In the genomic region with DNA sequence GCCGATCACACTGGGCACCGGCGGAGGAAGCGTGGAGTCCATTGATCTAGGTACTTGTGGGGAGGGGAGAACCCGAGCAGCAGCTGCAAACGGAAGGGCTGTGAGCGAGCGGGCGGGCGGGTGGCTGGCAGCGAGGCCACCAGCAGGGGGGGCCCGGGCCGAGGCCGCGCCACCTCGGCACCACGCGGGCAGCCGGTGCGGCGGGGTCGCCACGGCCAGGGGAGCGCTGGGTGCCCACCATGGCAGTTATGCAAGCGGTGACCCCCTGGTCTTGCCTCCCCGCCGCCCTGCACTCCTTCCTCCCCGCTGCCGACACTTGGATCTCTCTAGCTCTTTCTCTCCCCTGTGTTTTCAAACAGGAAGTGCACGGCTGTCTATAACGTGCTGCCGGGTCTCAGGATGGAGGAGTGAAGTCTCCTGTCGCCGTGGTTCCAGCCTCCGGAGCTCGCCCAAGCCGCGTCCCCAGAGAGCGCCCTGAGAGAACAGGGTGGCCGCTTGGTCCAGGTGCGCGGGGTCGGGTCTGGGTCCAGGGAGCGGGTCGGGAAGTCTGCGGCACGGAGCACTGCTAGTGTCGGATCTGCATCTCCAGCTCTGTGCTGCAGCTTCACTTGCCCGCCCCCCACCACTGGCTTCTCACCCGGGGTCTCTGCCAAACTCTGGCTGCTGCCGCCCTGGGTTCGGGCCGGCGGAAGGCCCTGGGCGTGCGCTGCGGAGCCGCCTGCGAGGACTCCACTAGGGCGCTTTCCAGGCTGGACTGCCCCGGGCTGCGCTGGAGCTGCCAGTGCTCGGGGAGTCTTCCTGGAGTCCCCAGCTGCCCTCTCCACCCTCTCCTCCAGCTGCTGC, we compare ENCODE assay signal across 8 cellular contexts. TPM values are rescaled to one million over a fixed set of nuclear protein-coding genes. Genes with fewer than 3 reads are reported as not detected.
DNase-seq lines count a peak whose midpoint lies in the region; ATAC-seq and TF ChIP-seq lines count a peak whose summit lies in the region.

No MANE protein-coding gene starts in this region.

- H2AFZ ChIP-seq in GM23338, result peak overlapping the region; percentile 86

- peaks cover 71% of the 10 kb centered on the region for H3K79me2 ChIP-seq in GM23338 (replicated peaks; ENCODE audit: insufficient read depth)

- peaks cover 52% of the 10 kb centered on the region for H3K4me1 Mint-ChIP-seq in GM23338

- peaks cover 13% of the 10 kb centered on the region for H3K27me3 Mint-ChIP-seq in GM23338 (ENCODE audit: insufficient read depth, low read depth, poor library complexity)

- DNase-seq in GM06990 (ENCODE audit: extremely low read depth, insufficient read length), result peak; percentile 87
- peak; percentile 86 for DNase-seq in GM23338 (ENCODE audit: low spot score)
- peak; percentile 73 for DNase-seq in LoVo (ENCODE audit: low spot score)
- DNase-seq in T-helper 1 cell, result peak; percentile 59 to 85 (median 69)
- DNase-seq in amniotic stem cell (lab: John Stamatoyannopoulos, UW), result peak; percentile 49
- peak; percentile 82 for DNase-seq in hepatic stellate cell (ENCODE audit: low spot score)
- DNase-seq in sciatic nerve (ENCODE audit: low spot score), result peak; percentile 82
- DNase-seq in cortex of kidney (lab: John Stamatoyannopoulos, UW), result no peak

- peak overlapping the region; percentile 84 for H3K4me3 Mint-ChIP-seq in GM23338

- TF ChIP-seq CTCF in GM06990 (IDR thresholded peaks at IDR 0.05; ENCODE audit: insufficient read depth, low read length, poor library complexity, severe bottlenecking) (peak; percentile 47), GM23338 (conservative IDR thresholded peaks at IDR 0.05; ENCODE audit: low read depth in 2 of 2) (peak; percentile 46 to 58)

- peak overlapping the region; percentile 88 for H3K27ac Mint-ChIP-seq in GM23338

- no peaks in the 10 kb centered on the region; the same call in 1 of the 2 replicates for H3F3A ChIP-seq in GM23338 (replicated peaks; ENCODE audit: low read depth)

- peak overlapping the region; percentile 71; the same call in 1 of the 2 replicates for H3K27ac ChIP-seq in GM23338 (ENCODE audit: low read depth)

- peak overlapping the region; percentile 82 for H3K4me2 ChIP-seq in GM23338

- H3K36me3 Mint-ChIP-seq in GM23338 (ENCODE audit: low read depth), result peaks cover 43% of the 10 kb centered on the region

- H3K4me3 ChIP-seq in GM06990 (replicated peaks; ENCODE audit: low read depth, low read length) (peak overlapping the region; percentile 94), GM23338 (peak overlapping the region; percentile 77)

- no peaks in the 10 kb centered on the region for H3K9me2 ChIP-seq in GM23338 (ENCODE audit: insufficient read depth)

- peaks cover 44% of the 10 kb centered on the region for H3K4me1 ChIP-seq in GM23338 (ENCODE audit: insufficient read depth)

- no peaks in the 10 kb centered on the region for H3K9me3 Mint-ChIP-seq in GM23338

- H3K36me3 ChIP-seq in GM06990 (ENCODE audit: control insufficient read depth, insufficient read depth, low read length) (no peaks in the 10 kb centered on the region), GM23338 (ENCODE audit: insufficient read depth) (peaks cover 6% of the 10 kb centered on the region; the same call in 1 of the 2 replicates)

- intact Hi-C loops in sciatic nerve (cut with DNase I), result no loop called here

- H3K27me3 ChIP-seq in GM06990 (replicated peaks; ENCODE audit: control insufficient read depth, insufficient read depth, low read length) (no peaks in the 10 kb centered on the region), GM23338 (ENCODE audit: insufficient read depth) (no peaks in the 10 kb centered on the region)

- ATAC-seq in GM23338 (peak; percentile 87), sciatic nerve (peak; percentile 92)

- H4K20me1 ChIP-seq in GM23338 (replicated peaks; ENCODE audit: insufficient read depth), result peaks cover 16% of the 10 kb centered on the region; the same call in 1 of the 2 replicates

TF ChIP-seq in GM23338, 12 proteins besides CTCF, POLR2A, EP300 and RAD21:
- no peak for TF ChIP-seq POLR2AphosphoS5 (IDR thresholded peaks at IDR 0.05; ENCODE audit: low read depth)
- no peak for TF ChIP-seq EZH2 (IDR thresholded peaks at IDR 0.05; ENCODE audit: low read depth, unreplicated experiment)
- TF ChIP-seq CREB1 (CRISPR knock-in tag; IDR thresholded peaks at IDR 0.05; ENCODE audit: low read depth), result peak; percentile 40; the same call in 1 of the 2 replicates

RNA-seq across cellular contexts. Expression of a gene that starts 22.7 kb away (rescaled TPM):
- total RNA-seq in GM23338 (2014; rRNA removed; shearing (Covaris generic)), result 48.1 and 48.8 TPM in 2 replicates
- polyA plus RNA-seq in GM23338 (2016; fragmentation: Nextera tagmentation; extraction: Ambion mirVana), result 22.4 and 23.6 TPM in 2 replicates
- 24.2 TPM for total RNA-seq in sciatic nerve
